ENCODE assay signal across 8 cellular contexts in the genomic region with DNA sequence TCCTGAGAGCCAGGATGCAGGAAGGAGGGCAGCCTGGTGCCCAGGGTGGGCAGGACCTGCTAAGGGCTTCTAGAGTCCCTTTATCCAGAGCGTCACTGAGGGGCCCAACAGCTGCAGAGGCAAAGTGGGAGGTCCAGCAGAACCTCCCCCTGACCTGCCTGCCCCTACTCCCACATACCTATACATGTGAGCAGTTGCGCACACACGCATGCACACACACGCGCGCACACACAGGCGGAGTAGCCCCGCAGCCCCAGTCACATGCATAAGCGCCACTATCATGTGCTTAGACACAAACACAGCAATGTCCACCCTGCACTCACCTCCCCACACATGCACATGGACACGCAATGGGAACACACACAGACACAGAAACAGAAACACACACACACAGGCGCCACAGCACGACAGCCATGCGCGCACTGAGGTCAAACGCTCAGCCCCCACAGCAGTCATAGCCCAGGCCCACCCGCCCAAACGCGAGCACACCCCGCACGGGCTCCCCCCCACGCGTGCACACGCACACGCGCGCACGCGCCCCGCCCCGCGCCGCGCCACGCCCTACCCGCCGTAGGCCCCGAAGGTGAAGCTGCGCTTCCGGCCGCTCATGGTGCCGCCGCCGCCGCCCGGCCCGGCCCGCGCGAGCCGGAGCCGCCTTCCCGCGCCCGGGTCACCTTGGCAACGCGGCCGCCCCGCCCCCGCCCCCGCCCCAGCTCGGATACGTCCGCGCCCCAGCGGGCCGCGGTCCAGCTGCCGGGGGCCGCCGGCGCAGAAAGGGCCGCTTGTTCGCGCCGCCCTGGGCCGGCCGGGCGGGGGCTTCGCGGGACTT. TPM values are rescaled to one million over a fixed set of nuclear protein-coding genes. Genes with fewer than 3 reads are reported as not detected.
DNase-seq lines count a peak whose midpoint lies in the region; ATAC-seq, FAIRE-seq and TF ChIP-seq lines count a peak whose summit lies in the region.

No MANE protein-coding gene starts in this region.

- H3K9me3 Mint-ChIP-seq in endodermal cell (no peaks in the 10 kb centered on the region), naive B cell (peaks cover 0 to 3% (median 0%) of the 10 kb centered on the region in 7 donors)

- POLR2A ChIA-PET in BJ (lab: Charles Lee) = interaction anchor here (0.7 kb wide), 1 partner anchor 402 kb away, joined by 8 read pairs; no protein-coding TSS in a partner anchor

- CTCF ChIA-PET in BJ (lab: Yijun Ruan, JAX) = interaction anchor here (0.6 kb wide), 1 partner anchor 252 kb away, joined by 4 read pairs; no protein-coding TSS in a partner anchor

- intact Hi-C loops in transverse colon (cut with DNase I; ENCODE audit: low total_unique reads) = no loop called here

- TF ChIP-seq POLR2A in transverse colon (IDR thresholded peaks at IDR 0.05) (no peak), GM12892 (IDR thresholded peaks at IDR 0.05; ENCODE audit: low read depth, low read length) (no peak)

- H3K4me3 Mint-ChIP-seq in endodermal cell (peak overlapping the region; percentile 73), naive B cell (peak overlapping the region; percentile 78 to 92 (median 88))

- H3K27me3 ChIP-seq in BJ (ENCODE audit: control insufficient read depth, insufficient read depth, low read length) (peaks cover 20% of the 10 kb centered on the region), HUES64 (ENCODE audit: insufficient read depth, low read length) (peaks cover 15% of the 10 kb centered on the region; the same call in 1 of the 2 replicates), endodermal cell (ENCODE audit: control insufficient read depth, insufficient read depth, low read length, poor library complexity, severe bottlenecking) (peaks cover 7% of the 10 kb centered on the region), transverse colon (peaks cover 41% of the 10 kb centered on the region)

- peaks cover 4% of the 10 kb centered on the region for H3K4me1 Mint-ChIP-seq in endodermal cell
- peaks cover 18 to 23% (median 22%) of the 10 kb centered on the region in 3 donors for H3K4me1 Mint-ChIP-seq in naive B cell

- in situ Hi-C loops in transverse colon (cut with MboI; ENCODE audit: low pct_ligation_motif_present in 1 of 4, low pct_unique_long_range_greater_than_20kb in 1 of 4, low sequenced_read_pairs in 3 of 4) = loop anchor here in 3 of 4 donors (25.0 kb wide), 2 partner anchors 139 to 414 kb away; partner anchors contain the start of gene ALPL (in 3 of the 3)

- H3K4me3 ChIP-seq in BJ (ENCODE audit: low read depth, low read length) (peak overlapping the region; percentile 41), HUES64 (ENCODE audit: low read length) (peak overlapping the region; percentile 55), endodermal cell (ENCODE audit: low read length) (peak overlapping the region; percentile 77), transverse colon (peak overlapping the region; percentile 20 to 46 (median 35))

- peak; percentile 78 to 81 for ATAC-seq in naive B cell (ENCODE audit: low read depth in 2 of 2)

- H3K4me1 ChIP-seq in HUES64 (ENCODE audit: insufficient read depth, low read length) = peaks cover 4% of the 10 kb centered on the region; the same call in 1 of the 2 replicates
- peaks cover 4% of the 10 kb centered on the region for H3K4me1 ChIP-seq in endodermal cell (ENCODE audit: control insufficient read depth, insufficient read depth, low read length)
- H3K4me1 ChIP-seq in transverse colon = peaks cover 8 to 25% (median 11%) of the 10 kb centered on the region in 4 donors

- H3K36me3 Mint-ChIP-seq in endodermal cell (ENCODE audit: low read depth) (no peaks in the 10 kb centered on the region), naive B cell (peaks cover 0 to 5% of the 10 kb centered on the region in 2 donors)

- no peaks in the 10 kb centered on the region for H3K36me3 ChIP-seq in BJ (ENCODE audit: control insufficient read depth, insufficient read depth, low read length)
- no peaks in the 10 kb centered on the region for H3K36me3 ChIP-seq in HUES64 (ENCODE audit: insufficient read depth, low read length)
- H3K36me3 ChIP-seq in endodermal cell (ENCODE audit: control insufficient read depth, insufficient read depth, low read length) = no peaks in the 10 kb centered on the region
- H3K36me3 ChIP-seq in transverse colon = no peaks in the 10 kb centered on the region

- DNase-seq in BJ (ENCODE audit: low read depth) = no peak
- DNase-seq in activated CD4-positive, alpha-beta T cell treated with anti-CD3 and anti-CD28 coated beads, Interleukin-2, amount 50 U/mL, for 1 hour = peak; percentile 34
- peak; percentile 90 for DNase-seq in endodermal cell
- no peak for DNase-seq in naive B cell
- peak; percentile 51 for DNase-seq in transverse colon
- DNase-seq in GF-D8 (lab: John Stamatoyannopoulos, UW) = no peak
- DNase-seq in GM12892 (ENCODE audit: insufficient read length) = no peak

- FAIRE-seq in GM12892 (lab: Jason Lieb, UNC) = no peak

- H3K27ac ChIP-seq in HUES64 (ENCODE audit: low read depth, low read length) (no peak overlapping the region), endodermal cell (ENCODE audit: low read depth, low read length) (no peak overlapping the region), transverse colon (peak overlapping the region in 1 of 4 donors; percentile 22)

- H3K27me3 Mint-ChIP-seq in endodermal cell (ENCODE audit: insufficient read depth) = peaks cover 22% of the 10 kb centered on the region
- H3K27me3 Mint-ChIP-seq in naive B cell = peaks cover 27 to 71% (median 53%) of the 10 kb centered on the region in 3 donors

- no peak for TF ChIP-seq EP300 in transverse colon (IDR thresholded peaks at IDR 0.05; ENCODE audit: low read depth)

- TF ChIP-seq CTCF in BJ (IDR thresholded peaks at IDR 0.05; ENCODE audit: insufficient read depth, low read depth, low read length) = no peak
- no peak for TF ChIP-seq CTCF in endodermal cell (conservative IDR thresholded peaks at IDR 0.05)
- TF ChIP-seq CTCF in transverse colon (IDR thresholded peaks at IDR 0.05) = no peak

- H3K9me3 ChIP-seq in HUES64 (ENCODE audit: insufficient read depth, low read depth, low read length) (no peaks in the 10 kb centered on the region), endodermal cell (ENCODE audit: control insufficient read depth, low read length) (no peaks in the 10 kb centered on the region), transverse colon (no peaks in the 10 kb centered on the region)

- WGBS in HUES64 = 8% methylated on average over 80 of the region's 80 CpGs
- WGBS in endodermal cell (ENCODE audit: insufficient coverage in 1 of 2, insufficient read length in 1 of 2), 2 experiments = 11 to 92% methylated on average over 2 to 80 of the region's 80 CpGs
- 6% methylated on average over 33 of the region's 80 CpGs; no CpG with 5 or more reads in 1 of the 2 donors for WGBS in transverse colon (ENCODE audit: low coverage in 1 of 2), 2 donors

- H3K9ac ChIP-seq in HUES64 (ENCODE audit: low read depth, low read length) = no peak overlapping the region; the same call in 1 of the 2 replicates
- H3K9ac ChIP-seq in endodermal cell (ENCODE audit: extremely low read depth, low read length, poor library complexity, severe bottlenecking) = no peak overlapping the region

- no peak overlapping the region for H3K27ac Mint-ChIP-seq in endodermal cell
- H3K27ac Mint-ChIP-seq in naive B cell = peak overlapping the region in 3 of 6 donors; percentile 78 to 87 (median 87)

RNA-seq across cellular contexts. Expression of gene RAP1GAP, which starts 17.7 kb away (rescaled TPM):
- polyA plus RNA-seq in BJ (2011; rRNA removed) (0.16 and 0.31 TPM in 2 replicates), naive B cell (ENCODE audit: low read depth in 6 of 6) (not detected)
- 0.19 TPM in 1 of 2 replicates, not detected in the other for polyA minus RNA-seq in BJ (2011; rRNA and poly(A)+ RNA removed)
- polyA plus RNA-seq in HUES64 (2013, experiment 1 of 2) = 5.0 TPM
- 5.7 TPM for polyA plus RNA-seq in HUES64 (2013, experiment 2 of 2)
- total RNA-seq in endodermal cell (1 to 10 TPM; 8.0 to 8.2 TPM), transverse colon (10 to 100 TPM; 14.1 to 37.4 (median 28.8) TPM)
- 5.2 TPM for polyA plus RNA-seq in endodermal cell (2013, experiment 1 of 2)
- polyA plus RNA-seq in endodermal cell (2013, experiment 2 of 2) = 5.8 TPM
- polyA plus RNA-seq in GM12892 (2012; ENCODE audit: missing spikeins) = 0.98 TPM

Comparison
In these comparisons a context has a peak if more than half of its experiments do, and no peak if none do; other contexts are left out.
1. DNase-seq: peak in activated CD4-positive, alpha-beta T cell treated with anti-CD3 and anti-CD28 coated beads, Interleukin-2, amount 50 U/mL, for 1 hour (single experiment), endodermal cell (single experiment) and transverse colon (single experiment); none in BJ (single experiment), naive B cell (single experiment), GF-D8 (single experiment) and GM12892 (single experiment).
2. Peak in every context shown above with its lines, with median percentiles within 50 percentile points of each other: H3K4me3 ChIP-seq.